In the genomic region with DNA sequence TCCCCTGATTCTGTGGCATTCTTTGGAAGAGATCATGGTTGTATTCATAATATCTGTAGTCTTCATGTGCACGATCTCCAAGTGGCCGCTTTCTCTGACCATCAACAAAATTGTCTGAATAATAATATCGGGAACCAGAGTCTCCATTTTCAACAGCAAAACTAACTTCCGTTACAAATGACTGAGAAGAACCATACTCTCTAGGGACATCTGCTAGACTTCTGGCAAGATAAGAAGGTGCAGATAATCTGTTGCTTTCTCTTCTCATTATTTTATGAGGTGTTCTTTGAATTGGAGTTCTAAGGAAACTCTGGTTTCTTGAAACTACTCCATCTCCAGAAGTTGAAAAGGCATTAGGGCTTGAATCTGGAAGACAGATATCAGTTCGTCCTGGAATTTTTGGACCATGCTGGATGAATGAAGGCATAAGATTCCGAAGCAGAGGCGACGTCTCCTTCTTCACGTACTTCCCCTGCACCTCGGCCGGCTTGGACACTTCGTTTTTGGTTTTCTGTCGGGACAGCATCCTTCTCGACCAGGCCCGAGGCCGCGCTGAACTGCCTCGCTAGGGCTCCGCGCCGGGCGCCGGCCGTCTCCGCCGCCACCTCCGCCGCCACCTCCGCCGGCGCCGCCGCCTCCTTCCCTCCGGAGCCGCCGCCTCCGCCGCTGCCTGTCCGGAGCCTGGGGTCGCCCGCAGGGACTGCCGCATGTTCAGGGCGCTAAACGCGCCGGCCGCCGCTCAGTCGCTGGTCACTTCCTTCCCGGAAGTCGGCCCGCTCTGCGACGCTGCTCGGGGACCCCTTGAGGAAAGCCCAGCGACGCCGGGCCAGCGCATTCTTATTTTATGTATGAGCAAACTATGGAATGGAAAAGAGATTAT, we compare ENCODE assay signal across 1 cellular context.
TF ChIP-seq lines count a peak whose summit lies in the region.
"Not testable (repeated sequence)": the region's sequence is repeated elsewhere in the genome, so short reads cannot be mapped to it uniquely, and the experiment has no call there.

No MANE protein-coding gene starts in this region.

TF ChIP-seq in K562, 482 proteins besides CTCF, POLR2A, EP300 and RAD21:
- TF ChIP-seq, protein P1, sequence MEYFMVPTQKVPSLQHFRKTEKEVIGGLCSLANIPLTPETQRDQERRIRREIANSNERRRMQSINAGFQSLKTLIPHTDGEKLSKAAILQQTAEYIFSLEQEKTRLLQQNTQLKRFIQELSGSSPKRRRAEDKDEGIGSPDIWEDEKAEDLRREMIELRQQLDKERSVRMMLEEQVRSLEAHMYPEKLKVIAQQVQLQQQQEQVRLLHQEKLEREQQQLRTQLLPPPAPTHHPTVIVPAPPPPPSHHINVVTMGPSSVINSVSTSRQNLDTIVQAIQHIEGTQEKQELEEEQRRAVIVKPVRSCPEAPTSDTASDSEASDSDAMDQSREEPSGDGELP (CRISPR knock-in tag; IDR thresholded peaks at IDR 0.05; ENCODE audit: borderline replicate concordance), result peak; percentile 14; the same call in 1 of the 2 replicates
- TF ChIP-seq, protein P2, sequence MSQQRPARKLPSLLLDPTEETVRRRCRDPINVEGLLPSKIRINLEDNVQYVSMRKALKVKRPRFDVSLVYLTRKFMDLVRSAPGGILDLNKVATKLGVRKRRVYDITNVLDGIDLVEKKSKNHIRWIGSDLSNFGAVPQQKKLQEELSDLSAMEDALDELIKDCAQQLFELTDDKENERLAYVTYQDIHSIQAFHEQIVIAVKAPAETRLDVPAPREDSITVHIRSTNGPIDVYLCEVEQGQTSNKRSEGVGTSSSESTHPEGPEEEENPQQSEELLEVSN (IDR thresholded peaks at IDR 0.05; ENCODE audit: borderline replicate concordance in 1 of 2, extremely low read depth in 1 of 2, insufficient read depth in 1 of 2, insufficient read length in 1 of 2, low read depth in 1 of 2, low read length in 1 of 2, poor library complexity in 1 of 2, severe bottlenecking in 1 of 2), result peak in 1 of 2 experiments; percentile 12
- TF ChIP-seq TAF1 (IDR thresholded peaks at IDR 0.05; ENCODE audit: control insufficient read depth, extremely low read depth, insufficient read depth, low read length, severe bottlenecking), result peak; percentile 18
- TF ChIP-seq GABPA (tag; conservative IDR thresholded peaks at IDR 0.05; ENCODE audit: low read depth), result peak; percentile 46
- TF ChIP-seq ELF1 (tag; IDR thresholded peaks at IDR 0.05), result peak; percentile 52; the same call in 1 of the 2 replicates
- 0 out of 2 replicates have a peak, but pooled peaks have one; percentile 22 for TF ChIP-seq CXXC5 (CRISPR knock-in tag; IDR thresholded peaks at IDR 0.05)
- peak; percentile 64 to 73; a peak in 3 of 4 replicates for TF ChIP-seq ETV6 (IDR thresholded peaks at IDR 0.05; ENCODE audit: borderline replicate concordance in 1 of 2, low read depth in 2 of 2, low read length in 1 of 2)
- TF ChIP-seq ETV6 (CRISPR knock-in tag; IDR thresholded peaks at IDR 0.05; ENCODE audit: borderline replicate concordance), result not testable (repeated sequence)
- peak; percentile 82 for TF ChIP-seq POLR2G (IDR thresholded peaks at IDR 0.05; ENCODE audit: low read depth, low read length)
- peak; percentile 26; the same call in 1 of the 2 replicates for TF ChIP-seq PHF8 (IDR thresholded peaks at IDR 0.05; ENCODE audit: borderline replicate concordance, low read length)
- TF ChIP-seq ZFX (CRISPR knock-in tag; IDR thresholded peaks at IDR 0.05), result peak; percentile 29; the same call in 1 of the 2 replicates
- peak; percentile 72 for TF ChIP-seq RBFOX2 (IDR thresholded peaks at IDR 0.05; ENCODE audit: low read depth, low read length)
- TF ChIP-seq, protein P3, sequence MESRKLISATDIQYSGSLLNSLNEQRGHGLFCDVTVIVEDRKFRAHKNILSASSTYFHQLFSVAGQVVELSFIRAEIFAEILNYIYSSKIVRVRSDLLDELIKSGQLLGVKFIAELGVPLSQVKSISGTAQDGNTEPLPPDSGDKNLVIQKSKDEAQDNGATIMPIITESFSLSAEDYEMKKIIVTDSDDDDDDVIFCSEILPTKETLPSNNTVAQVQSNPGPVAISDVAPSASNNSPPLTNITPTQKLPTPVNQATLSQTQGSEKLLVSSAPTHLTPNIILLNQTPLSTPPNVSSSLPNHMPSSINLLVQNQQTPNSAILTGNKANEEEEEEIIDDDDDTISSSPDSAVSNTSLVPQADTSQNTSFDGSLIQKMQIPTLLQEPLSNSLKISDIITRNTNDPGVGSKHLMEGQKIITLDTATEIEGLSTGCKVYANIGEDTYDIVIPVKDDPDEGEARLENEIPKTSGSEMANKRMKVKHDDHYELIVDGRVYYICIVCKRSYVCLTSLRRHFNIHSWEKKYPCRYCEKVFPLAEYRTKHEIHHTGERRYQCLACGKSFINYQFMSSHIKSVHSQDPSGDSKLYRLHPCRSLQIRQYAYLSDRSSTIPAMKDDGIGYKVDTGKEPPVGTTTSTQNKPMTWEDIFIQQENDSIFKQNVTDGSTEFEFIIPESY (CRISPR knock-in tag; IDR thresholded peaks at IDR 0.05), result peak; percentile 46; the same call in 1 of the 2 replicates
- TF ChIP-seq, protein P4, sequence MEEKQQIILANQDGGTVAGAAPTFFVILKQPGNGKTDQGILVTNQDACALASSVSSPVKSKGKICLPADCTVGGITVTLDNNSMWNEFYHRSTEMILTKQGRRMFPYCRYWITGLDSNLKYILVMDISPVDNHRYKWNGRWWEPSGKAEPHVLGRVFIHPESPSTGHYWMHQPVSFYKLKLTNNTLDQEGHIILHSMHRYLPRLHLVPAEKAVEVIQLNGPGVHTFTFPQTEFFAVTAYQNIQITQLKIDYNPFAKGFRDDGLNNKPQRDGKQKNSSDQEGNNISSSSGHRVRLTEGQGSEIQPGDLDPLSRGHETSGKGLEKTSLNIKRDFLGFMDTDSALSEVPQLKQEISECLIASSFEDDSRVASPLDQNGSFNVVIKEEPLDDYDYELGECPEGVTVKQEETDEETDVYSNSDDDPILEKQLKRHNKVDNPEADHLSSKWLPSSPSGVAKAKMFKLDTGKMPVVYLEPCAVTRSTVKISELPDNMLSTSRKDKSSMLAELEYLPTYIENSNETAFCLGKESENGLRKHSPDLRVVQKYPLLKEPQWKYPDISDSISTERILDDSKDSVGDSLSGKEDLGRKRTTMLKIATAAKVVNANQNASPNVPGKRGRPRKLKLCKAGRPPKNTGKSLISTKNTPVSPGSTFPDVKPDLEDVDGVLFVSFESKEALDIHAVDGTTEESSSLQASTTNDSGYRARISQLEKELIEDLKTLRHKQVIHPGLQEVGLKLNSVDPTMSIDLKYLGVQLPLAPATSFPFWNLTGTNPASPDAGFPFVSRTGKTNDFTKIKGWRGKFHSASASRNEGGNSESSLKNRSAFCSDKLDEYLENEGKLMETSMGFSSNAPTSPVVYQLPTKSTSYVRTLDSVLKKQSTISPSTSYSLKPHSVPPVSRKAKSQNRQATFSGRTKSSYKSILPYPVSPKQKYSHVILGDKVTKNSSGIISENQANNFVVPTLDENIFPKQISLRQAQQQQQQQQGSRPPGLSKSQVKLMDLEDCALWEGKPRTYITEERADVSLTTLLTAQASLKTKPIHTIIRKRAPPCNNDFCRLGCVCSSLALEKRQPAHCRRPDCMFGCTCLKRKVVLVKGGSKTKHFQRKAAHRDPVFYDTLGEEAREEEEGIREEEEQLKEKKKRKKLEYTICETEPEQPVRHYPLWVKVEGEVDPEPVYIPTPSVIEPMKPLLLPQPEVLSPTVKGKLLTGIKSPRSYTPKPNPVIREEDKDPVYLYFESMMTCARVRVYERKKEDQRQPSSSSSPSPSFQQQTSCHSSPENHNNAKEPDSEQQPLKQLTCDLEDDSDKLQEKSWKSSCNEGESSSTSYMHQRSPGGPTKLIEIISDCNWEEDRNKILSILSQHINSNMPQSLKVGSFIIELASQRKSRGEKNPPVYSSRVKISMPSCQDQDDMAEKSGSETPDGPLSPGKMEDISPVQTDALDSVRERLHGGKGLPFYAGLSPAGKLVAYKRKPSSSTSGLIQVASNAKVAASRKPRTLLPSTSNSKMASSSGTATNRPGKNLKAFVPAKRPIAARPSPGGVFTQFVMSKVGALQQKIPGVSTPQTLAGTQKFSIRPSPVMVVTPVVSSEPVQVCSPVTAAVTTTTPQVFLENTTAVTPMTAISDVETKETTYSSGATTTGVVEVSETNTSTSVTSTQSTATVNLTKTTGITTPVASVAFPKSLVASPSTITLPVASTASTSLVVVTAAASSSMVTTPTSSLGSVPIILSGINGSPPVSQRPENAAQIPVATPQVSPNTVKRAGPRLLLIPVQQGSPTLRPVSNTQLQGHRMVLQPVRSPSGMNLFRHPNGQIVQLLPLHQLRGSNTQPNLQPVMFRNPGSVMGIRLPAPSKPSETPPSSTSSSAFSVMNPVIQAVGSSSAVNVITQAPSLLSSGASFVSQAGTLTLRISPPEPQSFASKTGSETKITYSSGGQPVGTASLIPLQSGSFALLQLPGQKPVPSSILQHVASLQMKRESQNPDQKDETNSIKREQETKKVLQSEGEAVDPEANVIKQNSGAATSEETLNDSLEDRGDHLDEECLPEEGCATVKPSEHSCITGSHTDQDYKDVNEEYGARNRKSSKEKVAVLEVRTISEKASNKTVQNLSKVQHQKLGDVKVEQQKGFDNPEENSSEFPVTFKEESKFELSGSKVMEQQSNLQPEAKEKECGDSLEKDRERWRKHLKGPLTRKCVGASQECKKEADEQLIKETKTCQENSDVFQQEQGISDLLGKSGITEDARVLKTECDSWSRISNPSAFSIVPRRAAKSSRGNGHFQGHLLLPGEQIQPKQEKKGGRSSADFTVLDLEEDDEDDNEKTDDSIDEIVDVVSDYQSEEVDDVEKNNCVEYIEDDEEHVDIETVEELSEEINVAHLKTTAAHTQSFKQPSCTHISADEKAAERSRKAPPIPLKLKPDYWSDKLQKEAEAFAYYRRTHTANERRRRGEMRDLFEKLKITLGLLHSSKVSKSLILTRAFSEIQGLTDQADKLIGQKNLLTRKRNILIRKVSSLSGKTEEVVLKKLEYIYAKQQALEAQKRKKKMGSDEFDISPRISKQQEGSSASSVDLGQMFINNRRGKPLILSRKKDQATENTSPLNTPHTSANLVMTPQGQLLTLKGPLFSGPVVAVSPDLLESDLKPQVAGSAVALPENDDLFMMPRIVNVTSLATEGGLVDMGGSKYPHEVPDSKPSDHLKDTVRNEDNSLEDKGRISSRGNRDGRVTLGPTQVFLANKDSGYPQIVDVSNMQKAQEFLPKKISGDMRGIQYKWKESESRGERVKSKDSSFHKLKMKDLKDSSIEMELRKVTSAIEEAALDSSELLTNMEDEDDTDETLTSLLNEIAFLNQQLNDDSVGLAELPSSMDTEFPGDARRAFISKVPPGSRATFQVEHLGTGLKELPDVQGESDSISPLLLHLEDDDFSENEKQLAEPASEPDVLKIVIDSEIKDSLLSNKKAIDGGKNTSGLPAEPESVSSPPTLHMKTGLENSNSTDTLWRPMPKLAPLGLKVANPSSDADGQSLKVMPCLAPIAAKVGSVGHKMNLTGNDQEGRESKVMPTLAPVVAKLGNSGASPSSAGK (IDR thresholded peaks at IDR 0.05), result 0 out of 2 replicates have a peak, but pooled peaks have one; percentile 16
